14 cellular contexts compared by ENCODE assay signal in genomic region chr11:76166314-76166713, GRCh38. TPM values are rescaled to one million over a fixed set of nuclear protein-coding genes. Genes with fewer than 3 reads are reported as not detected.
DNase-seq lines count a peak whose midpoint lies in the region; ATAC-seq, FAIRE-seq and TF ChIP-seq lines count a peak whose summit lies in the region.
"Had no signal": no experiment of that assay in that cellular context is flagged by ENCODE, and none has a peak within 500 bp of the region (broad histone marks: within the 10 kb centered on the region; RNA-seq: fewer than 3 reads in every experiment).

No MANE protein-coding gene starts in this region.

- peaks cover 17% of the 10 kb centered on the region for H3K4me1 ChIP-seq in GM12878 (ENCODE audit: control insufficient read depth, insufficient read depth, low read length)

- SMC1A ChIA-PET in GM12878 (lab: Charles Lee; ENCODE audit: uncharacterized antibody, unreplicated experiment): interaction anchor here (1.1 kb wide), 2 partner anchors 11 to 42 kb away, joined by 3 read pairs; no protein-coding TSS in a partner anchor

- peak; percentile 50 for ATAC-seq in GM19025 (IDR thresholded peaks at IDR 0.05; ENCODE audit: low read depth, unreplicated experiment)
- ATAC-seq in HG03175 (IDR thresholded peaks at IDR 0.05; ENCODE audit: unreplicated experiment): peak; percentile 72
- peak; percentile 77 for ATAC-seq in GM12878

- no peaks in the 10 kb centered on the region for H4K20me1 ChIP-seq in GM12878 (ENCODE audit: control insufficient read depth, insufficient read depth)

- no peak overlapping the region for H3K9ac ChIP-seq in GM12878 (ENCODE audit: control insufficient read depth, insufficient read depth, low read length)
- H3K9ac ChIP-seq: parathyroid adenoma had no signal

- no peaks in the 10 kb centered on the region for H3K36me3 ChIP-seq in GM12878 (ENCODE audit: control insufficient read depth in 2 of 2, insufficient read depth in 2 of 2, low read length in 1 of 2)
- H3K36me3 ChIP-seq: left ventricle myocardium inferior had no signal

- WGBS in GM12878 (ENCODE audit: insufficient coverage, insufficient replicate concordance, low lambda C conversion rate, missing lambda C conversion rate): 19% methylated on average over 6 of the region's 6 CpGs

- TF ChIP-seq RAD21 in GM12878 (IDR thresholded peaks at IDR 0.05; ENCODE audit: insufficient read depth, low read depth, low read length): no peak

- TF ChIP-seq POLR2A in GM12878 (IDR thresholded peaks at IDR 0.05; ENCODE audit: low read depth, low read length): no peak

- H3K27me3 ChIP-seq in GM12878 (replicated peaks in 1 of 2; ENCODE audit: control insufficient read depth in 2 of 2, insufficient read depth in 2 of 2, low read length in 1 of 2): no peaks in the 10 kb centered on the region

- in situ Hi-C loops in GM13977 (cut with MboI; ENCODE audit: low pct_unique_long_range_greater_than_20kb, low sequenced_read_pairs, unreplicated experiment): no loop called here
- in situ Hi-C loops in GM12878 (cut with MboI): no loop called here

- intact Hi-C loops in GM12878 (cut with micrococcal nuclease; ENCODE audit: unreplicated experiment): loop anchor here (5.0 kb wide), 1 partner anchor 41 kb away; the partner anchor contains the start of gene WNT11

- CTCF ChIA-PET in GM12878 (lab: Yijun Ruan, JAX): interaction anchor here (1.0 kb wide), 2 partner anchors 14 to 274 kb away, joined by 3 to 4 read pairs; no protein-coding TSS in a partner anchor

- H3K27ac ChIP-seq in GM12878 (ENCODE audit: control insufficient read depth, insufficient read depth): no peak overlapping the region
- no peak overlapping the region for H3K27ac ChIP-seq in coronary artery
- H3K27ac ChIP-seq: left ventricle myocardium inferior, parathyroid adenoma had no signal

- DNase-seq in GM13977 (ENCODE audit: low spot score): peak; percentile 65
- DNase-seq in GM12878 (ENCODE audit: low read depth, low spot score): peak; percentile 54
- no peak for DNase-seq in anterior cingulate cortex (lab: John Stamatoyannopoulos, UW)
- no peak for DNase-seq in coronary artery (ENCODE audit: low spot score)
- no peak for DNase-seq in AG20443 (ENCODE audit: low spot score)
- DNase-seq: activated CD4-positive, alpha-beta T cell treated with anti-CD3 and anti-CD28 coated beads for 4 hours; left ventricle myocardium inferior; NCI-H2107; SHP77 had no signal

- TF ChIP-seq CTCF in GM13977 (IDR thresholded peaks at IDR 0.05; ENCODE audit: extremely low read depth, insufficient read depth, missing control alignments) (no peak), GM12878 (IDR thresholded peaks at IDR 0.05 in 2 of 3, conservative IDR thresholded peaks at IDR 0.05 in 1 of 3; ENCODE audit: control insufficient read depth in 2 of 3, extremely low read depth in 1 of 3, insufficient read depth in 1 of 3, low read depth in 3 of 3, low read length in 3 of 3) (no peak), coronary artery (IDR thresholded peaks at IDR 0.05) (no peak)

- no TSS peak for BruUV-seq in GM12878 (replicated peaks; lab: Mats Ljungman, UMichigan)

- no peaks in the 10 kb centered on the region for H3K9me3 ChIP-seq in GM12878 (replicated peaks; ENCODE audit: control insufficient read depth, insufficient read depth, low read length)
- H3K9me3 ChIP-seq: left ventricle myocardium inferior had no signal

- RAD21 ChIA-PET in GM12878 (lab: Charles Lee; ENCODE audit: unreplicated experiment): no interaction called here

- POLR2A ChIA-PET in GM12878 (lab: Charles Lee): no interaction called here

- no peak for FAIRE-seq in GM12878 (lab: Jason Lieb, UNC)
- FAIRE-seq: bronchial epithelial cell, G401.6 had no signal

- no peaks in the 10 kb centered on the region for H3K79me2 ChIP-seq in GM12878 (ENCODE audit: control insufficient read depth, insufficient read depth, low read length)
- H3K79me2 ChIP-seq: parathyroid adenoma had no signal

- H3K4me2 ChIP-seq in GM12878 (ENCODE audit: control insufficient read depth, insufficient read depth): no peak overlapping the region

- no peak overlapping the region for H2AFZ ChIP-seq in GM12878 (ENCODE audit: control insufficient read depth, low read depth, low read length)
- H2AFZ ChIP-seq: parathyroid adenoma had no signal

- H3K4me3 ChIP-seq in GM12878 (no peak overlapping the region), coronary artery (no peak overlapping the region)
- H3K4me3 ChIP-seq: left ventricle myocardium inferior had no signal

- peak; percentile 37 to 57; a peak in 2 of 4 replicates for TF ChIP-seq EP300 in GM12878 (IDR thresholded peaks at IDR 0.05; ENCODE audit: borderline replicate concordance in 1 of 2, control insufficient read depth in 1 of 2, low read depth in 2 of 2, low read length in 2 of 2)

TF ChIP-seq in GM12878, 131 proteins besides CTCF, POLR2A, EP300 and RAD21 (continues in another document):
- TF ChIP-seq SKIL (IDR thresholded peaks at IDR 0.05; ENCODE audit: low read depth, poor library complexity, severe bottlenecking): no peak
- TF ChIP-seq HDAC2 (IDR thresholded peaks at IDR 0.05): no peak
- TF ChIP-seq USF2 (IDR thresholded peaks at IDR 0.05; ENCODE audit: borderline replicate concordance, low read depth, low read length): no peak
- TF ChIP-seq CBX5 (IDR thresholded peaks at IDR 0.05; ENCODE audit: low read depth): no peak
- peak; percentile 44; the same call in 1 of the 2 replicates for TF ChIP-seq JUNB (IDR thresholded peaks at IDR 0.05)

RNA-seq across cellular contexts. Expression of gene WNT11, which starts 40.0 kb away (rescaled TPM):
- total RNA-seq in GM12878 (2013; cell fraction: nucleolus; rRNA removed): not detected in 2 replicates
- total RNA-seq in GM12878 (2014; rRNA removed) (not detected in 2 replicates), GM12878 (2014; rRNA removed; fragmentation: Illumina TruSeq; extraction: Trizol) (not detected in 2 replicates), GM12878 (2021) (not detected in 2 replicates)
- 0.17 TPM for polyA plus RNA-seq in GM12878 (2011; ENCODE audit: low read depth)
- polyA plus RNA-seq in GM12878 (2011; rRNA removed) (0.05 TPM in 1 of 2 replicates, not detected in the other), GM12878 (2014; fragmentation: Illumina TruSeq; extraction: Trizol) (not detected in 2 replicates), GM12878 (2014; fragmentation: Nextera tagmentation; extraction: Ambion mirVana) (not detected), GM12878 (2014; rRNA removed) (0.53 TPM in 1 of 2 replicates, not detected in the other), GM12878 (2016; fragmentation: Nextera tagmentation; extraction: Ambion mirVana) (under 1 TPM in 1 of 2 experiments, not detected in 1; 0.19 TPM)
- 0.03 TPM in 1 of 2 replicates, not detected in the other for polyA plus RNA-seq in GM12878 (2011; cell fraction: cytosol; rRNA removed)
- 0.15 TPM in 1 of 2 replicates, not detected in the other for polyA plus RNA-seq in GM12878 (2011; cell fraction: nucleus; rRNA removed)
- polyA plus RNA-seq in GM12878 (2012): 0.27 TPM in 1 of 2 replicates, not detected in the other
- not detected in 2 replicates for polyA minus RNA-seq in GM12878 (2011; rRNA and poly(A)+ RNA removed)
- polyA minus RNA-seq in GM12878 (2011; cell fraction: cytosol; rRNA and poly(A)+ RNA removed): not detected in 2 replicates
- polyA minus RNA-seq in GM12878 (2011; cell fraction: nucleus; rRNA and poly(A)+ RNA removed): not detected in 2 replicates
- total RNA-seq: bronchial epithelial cell had no signal

Comparison
In these comparisons a context has a peak if more than half of its experiments do, and no peak if none do; other contexts are left out.
1. DNase-seq: peak in GM13977 (single experiment) and GM12878 (single experiment); none in anterior cingulate cortex (0 of 58), coronary artery (single experiment) and AG20443 (single experiment).
2. Peak in every context shown above with its lines, with median percentiles within 50 percentile points of each other: ATAC-seq.